In the genomic region with DNA sequence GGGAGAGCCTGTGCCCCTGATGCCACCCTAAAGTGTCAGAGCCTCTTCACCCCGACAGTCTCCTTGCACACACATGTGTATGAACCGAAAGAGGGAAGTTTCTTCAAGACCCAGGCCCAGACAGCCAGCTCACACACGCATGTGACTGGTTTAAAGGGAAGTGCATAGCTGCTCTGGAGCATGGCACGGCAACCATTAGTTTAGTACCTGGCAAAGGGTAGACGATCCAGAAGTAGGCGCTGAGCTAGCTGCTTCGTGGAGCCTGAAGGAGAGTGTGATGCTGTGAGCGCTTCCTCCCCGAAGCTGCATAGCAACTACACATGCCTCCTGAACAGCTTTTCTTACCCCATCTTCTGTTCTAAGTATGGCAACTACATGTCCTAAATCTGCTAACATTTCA, we compare ENCODE assay signal across 18 cellular contexts.
"Had no signal": no experiment of that assay in that cellular context is flagged by ENCODE, and none has a peak within 500 bp of the region (broad histone marks: within the 10 kb centered on the region; RNA-seq: fewer than 3 reads in every experiment).

No MANE protein-coding gene starts in this region.

- DNase-seq: activated CD4-positive, alpha-beta T cell treated with anti-CD3 and anti-CD28 coated beads, Interleukin-2, amount 10 ng/mL, durations not matched to agents 24 days and 14 days; activated CD8-positive, alpha-beta T cell treated with anti-CD3 and anti-CD28 coated beads for 36 hours; activated naive CD4-positive, alpha-beta T cell treated with Interleukin-2 at 50 U/mL for 16 hours; activated T-cell treated with anti-CD3 and anti-CD28 coated beads, Interleukin-2, amount 50 U/mL, for 1 hour; aorta; cerebellar nuclear complex; cortex of kidney; effector CD4-positive, alpha-beta T cell; midbrain; stimulated activated CD4-positive, alpha-beta T cell treated with anti-CD3 and anti-CD28 coated beads, Interleukin-2, amount 100 ng/mL, for 24 hours; T1000; transverse colon; uterus had no signal

- ATAC-seq: activated CD8-positive, alpha-beta T cell treated with anti-CD3 and anti-CD28 coated beads for 36 hours had no signal

- FAIRE-seq: frontal cortex, keratinocyte had no signal

- H3K36me3 ChIP-seq: right atrium auricular region, suprapubic skin, transverse colon, uterus had no signal

- H3K27me3 ChIP-seq: right atrium auricular region, transverse colon, uterus had no signal

- H3K4me3 ChIP-seq: lung, right atrium auricular region, suprapubic skin, transverse colon, uterus had no signal
